In genomic region chr10:104029528-104029875, GRCh38 we compare ENCODE assay signal across 21 cellular contexts. TPM values are rescaled to one million over a fixed set of nuclear protein-coding genes. Genes with fewer than 3 reads are reported as not detected.
DNase-seq lines count a peak whose midpoint lies in the region; ATAC-seq and TF ChIP-seq lines count a peak whose summit lies in the region.
"Had no signal": no experiment of that assay in that cellular context is flagged by ENCODE, and none has a peak within 500 bp of the region (broad histone marks: within the 10 kb centered on the region; RNA-seq: fewer than 3 reads in every experiment).

No MANE protein-coding gene starts in this region.

- no peaks in the 10 kb centered on the region for H3K27me3 Mint-ChIP-seq in T-helper 17 cell
- H3K27me3 Mint-ChIP-seq: activated CD4-positive, alpha-beta T cell treated with anti-CD3 and anti-CD28 coated beads for 36 hours had no signal

- no peak overlapping the region for H3K4me3 ChIP-seq in foreskin fibroblast (ENCODE audit: low read depth in 1 of 2, low read length in 2 of 2)
- H3K4me3 ChIP-seq: GM23338, hepatocyte, tibial nerve had no signal

- intact Hi-C loops in posterior cingulate gyrus (cut with DNase I) = loop anchor here (5.0 to 10.0 kb wide), 3 partner anchors 93 to 145 kb away; partner anchors contain the start of genes SFR1 and STN1

- H3K4me1 Mint-ChIP-seq in T-helper 17 cell = peaks cover 4% of the 10 kb centered on the region

- TF ChIP-seq CTCF in foreskin fibroblast (IDR thresholded peaks at IDR 0.05; ENCODE audit: low read depth, low read length) = no peak

- no peak overlapping the region for H3K27ac Mint-ChIP-seq in T-helper 17 cell
- H3K27ac Mint-ChIP-seq: activated CD4-positive, alpha-beta T cell treated with anti-CD3 and anti-CD28 coated beads for 36 hours; activated T-helper 2 cell treated with anti-CD3 and anti-CD28 coated beads, Interferon-gamma antibody, Interleukin-2, Interleukin-4, amounts not matched to agents 10 μg/mL and 5 μg/mL and 100 μg/mL, durations not matched to agents 14 hours and 24 hours and 36 hours; CD8-positive, alpha-beta T cell; GM23338 had no signal

- no peak for ATAC-seq in T-helper 17 cell
- no peak for ATAC-seq in HG02938 (IDR thresholded peaks at IDR 0.05; ENCODE audit: unreplicated experiment)
- ATAC-seq: activated CD4-positive, alpha-beta T cell treated with anti-CD3 and anti-CD28 coated beads for 36 hours; CD8-positive, alpha-beta T cell; GM23338; sciatic nerve had no signal

- peaks cover 5% of the 10 kb centered on the region for H3K36me3 Mint-ChIP-seq in T-helper 17 cell (ENCODE audit: low read depth)

- DNase-seq in amygdala (lab: John Stamatoyannopoulos, UW) (peak in 43 of 56 donors; percentile 19 to 90 (median 62)), foreskin fibroblast (peak; percentile 38 to 67), hypothalamus (lab: John Stamatoyannopoulos, UW) (peak in 29 of 51 donors; percentile 14 to 87 (median 58)), posterior cingulate gyrus (peak in 9 of 10 donors; percentile 66 to 97 (median 84)), T-helper 17 cell (no peak), SK-N-DZ (ENCODE audit: low spot score) (no peak), DMS 273 (lab: John Stamatoyannopoulos, UW; ENCODE audit: unreplicated experiment) (no peak)
- DNase-seq: activated CD4-positive, alpha-beta T cell treated with anti-CD3 and anti-CD28 coated beads for 36 hours; CD8-positive, alpha-beta T cell; Kasumi-1; NCI-H1092; NCI-H2081 treated with DMSO at 0.1 percent for 48 hours; NCI-H446 treated with DMSO at 0.1 percent for 48 hours; SK-N-SH; stimulated activated naive CD4-positive, alpha-beta T cell had no signal

- no peaks in the 10 kb centered on the region for H3K9me3 ChIP-seq in T-helper 17 cell (ENCODE audit: control insufficient read depth, low read length, poor library complexity, severe bottlenecking)
- H3K9me3 ChIP-seq: SK-N-SH, tibial nerve had no signal

- no peak overlapping the region for H3K4me3 Mint-ChIP-seq in T-helper 17 cell
- H3K4me3 Mint-ChIP-seq: activated CD4-positive, alpha-beta T cell treated with anti-CD3 and anti-CD28 coated beads for 36 hours; CD8-positive, alpha-beta T cell; GM23338 had no signal

RNA-seq across cellular contexts. Expression of gene COL17A1, which starts 56.2 kb away (rescaled TPM):
- total RNA-seq in T-helper 17 cell = not detected
- not detected in 2 replicates for polyA plus RNA-seq in SK-N-DZ (2014; cell fraction: cytosol; rRNA removed)
- polyA plus RNA-seq in SK-N-DZ (2014; cell fraction: nucleus; rRNA removed) = 0.38 and 0.46 TPM in 2 replicates
- total RNA-seq: activated CD4-positive, alpha-beta T cell treated with anti-CD3 and anti-CD28 coated beads for 36 hours; activated T-helper 2 cell treated with anti-CD3 and anti-CD28 coated beads, Interferon-gamma antibody, Interleukin-2, Interleukin-4, amounts not matched to agents 10 μg/mL and 5 μg/mL and 100 μg/mL, durations not matched to agents 14 hours and 24 hours and 36 hours; CD8-positive, alpha-beta T cell had no signal

Comparison
In these comparisons a context has a peak if more than half of its experiments do, and no peak if none do; other contexts are left out.
1. DNase-seq: peak in amygdala (43 of 56), foreskin fibroblast (2 of 2), hypothalamus (29 of 51) and posterior cingulate gyrus (9 of 10); none in T-helper 17 cell (0 of 3), SK-N-DZ (single experiment) and DMS 273 (single experiment).